ENCODE assay signal across 37 cellular contexts in the genomic region with DNA sequence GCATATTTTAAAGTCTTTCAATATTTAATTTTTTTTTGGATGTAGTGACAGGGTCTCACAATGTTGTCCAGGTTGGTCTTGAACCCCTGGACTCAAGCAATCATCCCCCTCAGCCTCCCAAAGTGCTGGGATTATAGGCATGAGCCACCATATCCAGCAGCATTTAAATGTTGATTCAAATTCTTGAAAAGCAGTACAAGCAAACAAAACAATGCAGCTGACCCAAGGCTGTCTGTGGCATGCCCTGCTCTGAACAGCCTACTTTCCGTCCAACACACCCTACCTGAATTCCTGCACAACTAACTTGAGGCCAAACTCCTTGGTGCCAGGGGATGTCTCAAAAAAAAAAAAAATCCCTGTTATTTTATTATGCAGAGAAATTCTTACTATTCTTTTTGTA. TPM values are rescaled to one million over a fixed set of nuclear protein-coding genes. Genes with fewer than 3 reads are reported as not detected.
"Had no signal": no experiment of that assay in that cellular context is flagged by ENCODE, and none has a peak within 500 bp of the region (broad histone marks: within the 10 kb centered on the region; RNA-seq: fewer than 3 reads in every experiment).

No MANE protein-coding gene starts in this region.

- H3K4me3 ChIP-seq: MG63 had no signal

- H3K9me3 ChIP-seq: MG63 had no signal

- H3K36me3 ChIP-seq: MG63 had no signal

- DNase-seq: Kasumi-1, MG63, MM.1S, MV-4-11, NCI-H1048, NCI-H1092, NCI-H1092 treated with DMSO at 0.1 percent for 48 hours, NCI-H1105, NCI-H1105 treated with DMSO at 0.1 percent for 48 hours, NCI-H1417, NCI-H1417 treated with DMSO at 0.1 percent for 48 hours, NCI-H1436, NCI-H1436 treated with DMSO at 0.1 percent for 48 hours, NCI-H146, NCI-H1694, NCI-H1694 treated with DMSO at 0.1 percent for 48 hours, NCI-H187, NCI-H187 treated with DMSO at 0.1 percent for 48 hours, NCI-H1930, NCI-H2029, NCI-H2029 treated with DMSO at 0.1 percent for 48 hours, NCI-H2081, NCI-H2081 treated with DMSO at 0.1 percent for 48 hours, NCI-H2107, NCI-H2171, NCI-H2171 treated with DMSO at 0.1 percent for 48 hours, NCI-H2227 treated with DMSO at 0.1 percent for 48 hours, NCI-H226, NCI-H345, NCI-H446, NCI-H446 treated with DMSO at 0.1 percent for 48 hours, NCI-H510A, NCI-H510A treated with DMSO at 0.1 percent for 48 hours, NCI-H524, NCI-H524 treated with DMSO at 0.1 percent for 48 hours had no signal

RNA-seq across cellular contexts. Expression of a gene that starts 23.0 kb away (rescaled TPM):
- total RNA-seq: LHCN-M2, M059J had no signal
